ENCODE assay signal across 25 cellular contexts in the genomic region with DNA sequence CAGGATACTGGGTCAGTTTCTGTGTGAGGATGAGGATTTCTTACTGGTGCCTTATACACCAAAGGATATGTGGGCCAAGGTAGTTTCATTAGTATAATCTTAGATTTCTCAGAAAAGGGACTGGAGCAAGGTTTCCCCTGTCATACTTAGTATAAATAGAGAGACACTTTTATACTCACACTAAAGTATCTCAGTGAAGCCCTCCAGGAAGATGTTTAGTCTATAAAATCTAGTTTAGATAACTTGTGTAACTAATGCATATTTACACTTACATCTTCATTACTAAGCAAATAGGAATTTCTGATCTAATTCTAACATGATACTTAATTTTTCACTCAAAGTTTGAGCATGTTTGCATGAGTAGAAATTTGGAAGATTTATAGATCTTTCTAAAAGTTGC. TPM values are rescaled to one million over a fixed set of nuclear protein-coding genes. Genes with fewer than 3 reads are reported as not detected.
DNase-seq lines count a peak whose midpoint lies in the region; ATAC-seq and TF ChIP-seq lines count a peak whose summit lies in the region.
"Had no signal": no experiment of that assay in that cellular context is flagged by ENCODE, and none has a peak within 500 bp of the region (broad histone marks: within the 10 kb centered on the region; RNA-seq: fewer than 3 reads in every experiment).

No MANE protein-coding gene starts in this region.

- H3K9me3 ChIP-seq in cardiac muscle cell (ENCODE audit: low read depth) (no peaks in the 10 kb centered on the region), heart right ventricle (no peaks in the 10 kb centered on the region), ectodermal cell (ENCODE audit: control insufficient read depth, low read length) (no peaks in the 10 kb centered on the region)
- H3K9me3 ChIP-seq: body of pancreas, SK-N-SH, testis, vagina had no signal

- peak overlapping the region; percentile 92 for H3K18ac ChIP-seq in mesendoderm (ENCODE audit: low read length)

- peak overlapping the region; percentile 76 for H4K8ac ChIP-seq in mesendoderm (ENCODE audit: low read depth, low read length)

- H3K27ac ChIP-seq in cardiac muscle cell, result peak overlapping the region; percentile 91
- H3K27ac ChIP-seq in heart right ventricle, result no peak overlapping the region
- H3K27ac ChIP-seq in ectodermal cell (ENCODE audit: insufficient read depth, low read depth, low read length, poor library complexity, severe bottlenecking), result peak overlapping the region; percentile 97
- peak overlapping the region; percentile 70 for H3K27ac ChIP-seq in mesendoderm (ENCODE audit: low read depth, low read length)
- H3K27ac ChIP-seq in dorsolateral prefrontal cortex, result peak overlapping the region in 1 of 59 donors; percentile 10
- H3K27ac ChIP-seq: 22Rv1, body of pancreas, epithelial cell of prostate, RWPE1, testis, vagina had no signal

- no peak overlapping the region for H3K56ac ChIP-seq in mesendoderm (ENCODE audit: low read length)

- H3K4me3 ChIP-seq in cardiac muscle cell, result no peak overlapping the region
- no peak overlapping the region for H3K4me3 ChIP-seq in heart right ventricle
- no peak overlapping the region for H3K4me3 ChIP-seq in ectodermal cell (ENCODE audit: insufficient read depth, low read depth, low read length)
- H3K4me3 ChIP-seq in mesendoderm (ENCODE audit: low read length), result no peak overlapping the region
- H3K4me3 ChIP-seq in dorsolateral prefrontal cortex, result no peak overlapping the region
- H3K4me3 ChIP-seq: body of pancreas, testis, vagina had no signal

- intact Hi-C loops in heart right ventricle (cut with DNase I) (no loop called here), dorsolateral prefrontal cortex (cut with DNase I) (no loop called here)

- no peak for ATAC-seq in heart right ventricle
- ATAC-seq in HG02885 (IDR thresholded peaks at IDR 0.05; ENCODE audit: poor library complexity, unreplicated experiment), result no peak
- ATAC-seq: body of pancreas; left cardiac atrium; stimulated activated naive CD8-positive, alpha-beta T cell treated with anti-CD3 and anti-CD28 coated beads, Interleukin-15, Interleukin-2, amounts not matched to agents 100 U/mL and 50 U/mL, for 24 hours had no signal

- H3K23ac ChIP-seq in mesendoderm (ENCODE audit: low read length), result no peak overlapping the region

- H4K5ac ChIP-seq in mesendoderm (ENCODE audit: low read length), result no peak overlapping the region

- H3K27me3 ChIP-seq in cardiac muscle cell (no peaks in the 10 kb centered on the region), heart right ventricle (no peaks in the 10 kb centered on the region), ectodermal cell (ENCODE audit: control insufficient read depth, insufficient read depth, low read length, poor library complexity, severe bottlenecking) (no peaks in the 10 kb centered on the region), mesendoderm (ENCODE audit: insufficient read depth, low read length, poor library complexity) (no peaks in the 10 kb centered on the region), dorsolateral prefrontal cortex (no peaks in the 10 kb centered on the region)
- H3K27me3 ChIP-seq: body of pancreas, testis, vagina had no signal

- no peak overlapping the region for H2BK15ac ChIP-seq in mesendoderm (replicated peaks; ENCODE audit: low read depth)

- peaks cover 3% of the 10 kb centered on the region for H3K79me1 ChIP-seq in mesendoderm (ENCODE audit: low read length)

- no peak overlapping the region for H2AK5ac ChIP-seq in mesendoderm (ENCODE audit: low read length)

- H3K79me2 ChIP-seq in mesendoderm (ENCODE audit: control insufficient read depth, insufficient read depth, low read length), result peaks cover 1% of the 10 kb centered on the region

- H2BK120ac ChIP-seq in mesendoderm (ENCODE audit: low read depth, low read length), result peak overlapping the region; percentile 73

- H3K9ac ChIP-seq in mesendoderm (ENCODE audit: low read length), result no peak overlapping the region
- H3K9ac ChIP-seq: SK-N-SH had no signal

- H2BK5ac ChIP-seq in mesendoderm (ENCODE audit: low read length), result no peak overlapping the region

- H3K4ac ChIP-seq in mesendoderm (ENCODE audit: low read depth, low read length), result peak overlapping the region; percentile 36

- DNase-seq in cardiac muscle cell (ENCODE audit: low read depth in 1 of 2, low spot score in 1 of 2) (no peak), heart right ventricle (no peak), mesendoderm (no peak), NCI-H1092 treated with DMSO at 0.1 percent for 48 hours (lab: John Stamatoyannopoulos, UW) (no peak), dorsolateral prefrontal cortex (no peak), ureter (ENCODE audit: low spot score) (no peak)
- DNase-seq: activated CD4-positive, alpha-beta T cell treated with anti-CD3 and anti-CD28 coated beads for 48 hours; activated T-cell treated with anti-CD3 and anti-CD28 coated beads, Interleukin-2, amount 50 U/mL, for 1 hour; body of pancreas; left cardiac atrium; NCI-H1436 treated with DMSO at 0.1 percent for 48 hours; NCI-H2107; NCI-H446; NCI-H82; occipital lobe; SK-N-SH; stimulated activated naive CD8-positive, alpha-beta T cell treated with anti-CD3 and anti-CD28 coated beads, Interleukin-15, Interleukin-2, amounts not matched to agents 100 U/mL and 50 U/mL, for 24 hours; T-helper 2 cell; testis had no signal

- TF ChIP-seq CTCF in cardiac muscle cell (IDR thresholded peaks at IDR 0.05; ENCODE audit: low read depth, low read length) (no peak), heart right ventricle (IDR thresholded peaks at IDR 0.05) (no peak), dorsolateral prefrontal cortex (IDR thresholded peaks at IDR 0.05 in 54 of 56, conservative IDR thresholded peaks at IDR 0.05 in 2 of 56; ENCODE audit: low read depth in 1 of 56, partially characterized antibody in 56 of 56) (no peak)

- H3K4me1 ChIP-seq in cardiac muscle cell (ENCODE audit: low read depth) (peaks cover 34% of the 10 kb centered on the region), heart right ventricle (peaks cover 0 to 10% (median 5%) of the 10 kb centered on the region in 9 donors), ectodermal cell (ENCODE audit: control insufficient read depth, insufficient read depth, low read length) (peaks cover 48% of the 10 kb centered on the region), mesendoderm (ENCODE audit: control insufficient read depth, low read depth, low read length) (peaks cover 8% of the 10 kb centered on the region)
- H3K4me1 ChIP-seq: testis, vagina had no signal

- H3K36me3 ChIP-seq in cardiac muscle cell (peaks cover 4% of the 10 kb centered on the region), heart right ventricle (peaks cover 0 to 100% (median 4%) of the 10 kb centered on the region in 9 donors), ectodermal cell (ENCODE audit: control insufficient read depth, insufficient read depth, low read length) (peaks cover 4% of the 10 kb centered on the region), mesendoderm (ENCODE audit: control insufficient read depth, insufficient read depth, low read length) (no peaks in the 10 kb centered on the region)

- H3K4me2 ChIP-seq in mesendoderm (ENCODE audit: low read length), result no peak overlapping the region
- H3K4me2 ChIP-seq: SK-N-SH had no signal

RNA-seq across cellular contexts. Expression of gene EMSY, which starts 11.1 kb away (rescaled TPM):
- total RNA-seq in cardiac muscle cell, result 34.4 and 74.4 TPM in 2 replicates
- 16.2 and 24.3 TPM in 2 replicates for polyA plus RNA-seq in cardiac muscle cell
- total RNA-seq in heart right ventricle, result 10 to 100 TPM; 14.2 to 23.4 (median 18.1) TPM
- polyA plus RNA-seq in heart right ventricle, result 1 to 10 TPM; 5.9 to 9.7 TPM
- polyA plus RNA-seq in ectodermal cell (2013, experiment 1 of 4), result 54.3 TPM
- 57.2 TPM for polyA plus RNA-seq in ectodermal cell (2013, experiment 2 of 4)
- 50.2 TPM for polyA plus RNA-seq in ectodermal cell (2013, experiment 3 of 4)
- 57.9 TPM for polyA plus RNA-seq in ectodermal cell (2013, experiment 4 of 4)
- 16.3 TPM for polyA plus RNA-seq in mesendoderm (2013, experiment 1 of 2)
- 15.0 TPM for polyA plus RNA-seq in mesendoderm (2013, experiment 2 of 2)
- total RNA-seq in dorsolateral prefrontal cortex, result 10 to 100 TPM; 26.3 to 56.1 (median 37.3) TPM
- total RNA-seq in ureter, result 26.9 TPM

Comparison
In these comparisons a context has a peak if more than half of its experiments do, and no peak if none do; other contexts are left out.
1. H3K27ac ChIP-seq: peak in cardiac muscle cell (single experiment), ectodermal cell (single experiment) and mesendoderm (single experiment); none in heart right ventricle (0 of 10).